8 cellular contexts compared by ENCODE assay signal in the genomic region with DNA sequence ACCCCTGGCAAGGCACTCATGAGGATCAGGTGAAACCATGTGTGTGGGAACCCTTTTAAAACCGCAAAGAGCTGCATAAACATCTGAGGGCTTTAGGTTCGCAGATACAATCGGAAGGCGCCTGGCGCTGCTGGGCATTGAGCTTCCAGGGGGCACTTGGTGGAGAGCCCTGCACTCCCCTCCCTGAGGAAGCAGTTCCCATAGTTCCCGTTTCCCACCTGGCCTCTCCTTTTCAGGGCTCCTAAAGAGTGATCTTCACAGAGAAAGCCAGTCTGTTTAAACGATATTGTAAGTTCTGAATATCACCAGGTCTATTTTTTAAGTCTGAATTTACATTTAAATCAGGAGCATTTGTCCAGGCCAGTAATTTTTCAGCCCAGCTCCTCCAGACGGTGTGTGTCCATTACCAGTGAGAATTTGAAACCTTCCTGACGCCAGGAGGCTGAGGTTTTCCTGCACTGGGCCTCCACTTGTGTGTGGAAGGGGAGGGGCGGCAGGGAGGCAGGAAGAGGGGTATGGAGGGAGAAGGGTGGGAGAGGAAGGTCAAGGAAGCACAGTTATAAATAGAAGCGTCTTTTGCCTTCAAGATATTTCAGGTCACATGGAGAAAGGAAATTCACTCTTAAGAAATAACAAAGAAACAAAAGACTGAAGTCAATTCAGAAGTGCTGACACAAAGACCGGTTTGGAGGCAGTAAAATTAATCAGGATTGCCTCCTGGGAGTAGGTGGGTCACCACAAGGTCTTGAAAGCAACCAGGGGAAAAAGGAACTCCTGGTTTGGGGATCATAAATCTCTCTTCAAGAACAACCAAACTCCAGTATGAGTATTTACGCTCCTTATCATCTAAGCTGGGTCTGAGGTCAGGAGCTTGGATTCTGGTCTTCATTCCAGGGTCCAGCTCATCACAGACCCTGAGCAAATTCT. TPM values are rescaled to one million over a fixed set of nuclear protein-coding genes. Genes with fewer than 3 reads are reported as not detected.
A peak's percentile ranks its signal among the peaks of the same experiment; 100 is the strongest.
DNase-seq lines count a peak whose midpoint lies in the region; ATAC-seq, FAIRE-seq and TF ChIP-seq lines count a peak whose summit lies in the region.

No MANE protein-coding gene starts in this region.

- no peak for DNase-seq in GM12892 (ENCODE audit: insufficient read length)
- peak; percentile 32 for DNase-seq in NCI-H1092 (lab: John Stamatoyannopoulos, UW)
- peak; percentile 72 for DNase-seq in choroid plexus epithelial cell (ENCODE audit: low read depth)
- DNase-seq in omental fat pad (ENCODE audit: low spot score) = peak; percentile 21
- DNase-seq in left colon = no peak
- no peak for DNase-seq in T-helper 1 cell
- DNase-seq in ACHN = no peak

- in situ Hi-C loops in ACHN (cut with HindIII; ENCODE audit: low pct_ligation_motif_present, low pct_unique_long_range_greater_than_20kb, low sequenced_read_pairs) = no loop called here

- ATAC-seq in omental fat pad (ENCODE audit: low FRiP score) (no peak), left colon (no peak), HG03139 (IDR thresholded peaks at IDR 0.05; ENCODE audit: unreplicated experiment) (no peak)

- intact Hi-C loops in left colon (cut with DNase I, micrococcal nuclease) = no loop called here

- no peak for TF ChIP-seq POLR2A in GM12892 (IDR thresholded peaks at IDR 0.05; ENCODE audit: low read depth, low read length)

- H3K4me3 ChIP-seq in choroid plexus epithelial cell (ENCODE audit: low read depth, low read length) = no peak overlapping the region

- peak; percentile 50 for FAIRE-seq in GM12892 (lab: Jason Lieb, UNC)

- TF ChIP-seq CTCF in choroid plexus epithelial cell (conservative IDR thresholded peaks at IDR 0.05; ENCODE audit: low read depth, low read length) (peak; percentile 16), omental fat pad (IDR thresholded peaks at IDR 0.05) (no peak)

RNA-seq across cellular contexts. Expression of gene MGAT1, which starts 14.3 kb away (rescaled TPM):
- 40.5 TPM for polyA plus RNA-seq in GM12892 (2012; ENCODE audit: missing spikeins)
- total RNA-seq in omental fat pad = 100 to 1,000 TPM; 159 to 376 (median 258) TPM
- 100 to 1,000 TPM in 1 of 2 donors, 10 to 100 TPM in 1; 85.6 to 101 TPM for total RNA-seq in left colon

RNA-seq across cellular contexts. Expression of gene ZFP62, which starts 44.2 kb away (rescaled TPM):
- 19.4 TPM for polyA plus RNA-seq in GM12892 (2012; ENCODE audit: missing spikeins)
- 10 to 100 TPM in 3 of 4 donors, 1 to 10 TPM in 1; 9.2 to 21.8 (median 10.8) TPM for total RNA-seq in omental fat pad
- 10 to 100 TPM; 32.0 to 35.8 TPM for total RNA-seq in left colon

Comparison
In these comparisons a context has a peak if more than half of its experiments do, and no peak if none do; other contexts are left out.
1. DNase-seq: peak in NCI-H1092 (single experiment), choroid plexus epithelial cell (single experiment) and omental fat pad (single experiment); none in GM12892 (single experiment), left colon (0 of 2), T-helper 1 cell (0 of 5) and ACHN (single experiment).